ENCODE assay signal across 19 cellular contexts in the genomic region with DNA sequence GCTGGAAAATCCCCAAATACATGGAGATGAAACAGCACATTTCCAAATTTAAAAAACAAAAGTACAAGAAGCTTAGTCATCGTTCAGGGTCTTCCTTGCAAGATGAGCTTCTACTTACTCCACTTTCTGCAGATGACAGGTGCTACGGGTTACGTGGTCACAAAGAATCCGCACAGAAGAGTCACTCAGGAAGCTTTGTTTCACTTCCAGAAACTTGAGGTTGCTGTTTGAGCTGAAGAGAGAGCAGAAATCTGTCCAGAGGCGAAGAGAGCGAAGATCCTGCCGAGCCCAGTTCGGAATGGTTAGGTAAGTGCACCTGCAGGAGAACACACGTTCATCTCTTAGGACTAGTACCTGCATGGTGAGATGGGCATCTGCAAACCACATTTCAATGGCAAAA. TPM values are rescaled to one million over a fixed set of nuclear protein-coding genes. Genes with fewer than 3 reads are reported as not detected.
A peak's percentile ranks its signal among the peaks of the same experiment; 100 is the strongest.
DNase-seq lines count a peak whose midpoint lies in the region; ATAC-seq, FAIRE-seq and TF ChIP-seq lines count a peak whose summit lies in the region.
"Had no signal": no experiment of that assay in that cellular context is flagged by ENCODE, and none has a peak within 500 bp of the region (broad histone marks: within the 10 kb centered on the region; RNA-seq: fewer than 3 reads in every experiment).

No MANE protein-coding gene starts in this region.

- 57% methylated on average over 8 of the region's 9 CpGs for WGBS in right lobe of liver (ENCODE audit: insufficient coverage, low coverage, low lambda C conversion rate, missing lambda C conversion rate)

- no peaks in the 10 kb centered on the region for H3K36me3 Mint-ChIP-seq in activated CD4-positive, alpha-beta T cell treated with anti-CD3 and anti-CD28 coated beads, Interleukin-2, amount 10 ng/mL, durations not matched to agents 24 days and 14 days (ENCODE audit: low read depth)
- H3K36me3 Mint-ChIP-seq in naive thymus-derived CD4-positive, alpha-beta T cell, result no peaks in the 10 kb centered on the region

- no peak for FAIRE-seq in kidney (lab: Jason Lieb, UNC)
- FAIRE-seq: A204.1 had no signal

- no peak overlapping the region for H3K9ac ChIP-seq in kidney (ENCODE audit: low read length in 2 of 2)

- TF ChIP-seq POLR2A in right lobe of liver (IDR thresholded peaks at IDR 0.05), result no peak

- peaks cover 8% of the 10 kb centered on the region for H3K4me1 Mint-ChIP-seq in activated CD4-positive, alpha-beta T cell treated with anti-CD3 and anti-CD28 coated beads, Interleukin-2, amount 10 ng/mL, durations not matched to agents 24 days and 14 days
- H3K4me1 Mint-ChIP-seq in naive thymus-derived CD4-positive, alpha-beta T cell, result peaks cover 0 to 7% (median 4%) of the 10 kb centered on the region in 7 donors

- CTCF ChIA-PET in naive thymus-derived CD4-positive, alpha-beta T cell (lab: Charles Lee), result no interaction called here

- no peaks in the 10 kb centered on the region for H3K36me3 ChIP-seq in naive thymus-derived CD4-positive, alpha-beta T cell (ENCODE audit: control insufficient read depth in 2 of 3, insufficient read depth in 3 of 3, low read length in 3 of 3)
- no peaks in the 10 kb centered on the region for H3K36me3 ChIP-seq in right lobe of liver
- no peaks in the 10 kb centered on the region for H3K36me3 ChIP-seq in kidney (ENCODE audit: control insufficient read depth in 1 of 2, insufficient read depth in 2 of 2, low read length in 2 of 2)
- H3K36me3 ChIP-seq: MG63, spleen, thyroid gland had no signal

- no peak overlapping the region for H3K27ac ChIP-seq in naive thymus-derived CD4-positive, alpha-beta T cell (ENCODE audit: low read depth, low read length)
- H3K27ac ChIP-seq in right lobe of liver (no peak overlapping the region), kidney (ENCODE audit: low read depth in 2 of 2, low read length in 2 of 2) (no peak overlapping the region)
- H3K27ac ChIP-seq: spleen, thyroid gland had no signal

- no peak overlapping the region for H3K4me3 ChIP-seq in naive thymus-derived CD4-positive, alpha-beta T cell (ENCODE audit: low read length)
- no peak overlapping the region for H3K4me3 ChIP-seq in right lobe of liver
- no peak overlapping the region for H3K4me3 ChIP-seq in kidney (ENCODE audit: low read length in 2 of 2)
- H3K4me3 ChIP-seq: MG63, spleen, thyroid gland had no signal

- H3K4me3 Mint-ChIP-seq in activated CD4-positive, alpha-beta T cell treated with anti-CD3 and anti-CD28 coated beads, Interleukin-2, amount 10 ng/mL, durations not matched to agents 24 days and 14 days, result peak overlapping the region; percentile 3
- H3K4me3 Mint-ChIP-seq in naive thymus-derived CD4-positive, alpha-beta T cell, result peak overlapping the region in 1 of 10 donors; percentile 73

- ATAC-seq in GM21447 (IDR thresholded peaks at IDR 0.05; ENCODE audit: unreplicated experiment) (peak; percentile 61), HG03439 (IDR thresholded peaks at IDR 0.05; ENCODE audit: unreplicated experiment) (no peak), right lobe of liver (no peak)
- peak; percentile 41 for ATAC-seq in naive thymus-derived CD4-positive, alpha-beta T cell

- H3K9me3 Mint-ChIP-seq in activated CD4-positive, alpha-beta T cell treated with anti-CD3 and anti-CD28 coated beads, Interleukin-2, amount 10 ng/mL, durations not matched to agents 24 days and 14 days, result peaks cover 3% of the 10 kb centered on the region
- peaks cover 0 to 5% (median 0%) of the 10 kb centered on the region in 11 donors for H3K9me3 Mint-ChIP-seq in naive thymus-derived CD4-positive, alpha-beta T cell

- intact Hi-C loops in activated CD4-positive, alpha-beta T cell treated with anti-CD3 and anti-CD28 coated beads, Interleukin-2, amount 10 ng/mL, durations not matched to agents 24 days and 14 days (cut with micrococcal nuclease), result no loop called here
- intact Hi-C loops in naive thymus-derived CD4-positive, alpha-beta T cell (cut with micrococcal nuclease), result no loop called here
- intact Hi-C loops in right lobe of liver (cut with DNase I) (no loop called here), kidney (cut with DNase I) (no loop called here)

- H3K4me1 ChIP-seq in naive thymus-derived CD4-positive, alpha-beta T cell (ENCODE audit: control insufficient read depth in 2 of 2, insufficient read depth in 2 of 2, low read length in 2 of 2), result no peaks in the 10 kb centered on the region
- no peaks in the 10 kb centered on the region for H3K4me1 ChIP-seq in right lobe of liver
- H3K4me1 ChIP-seq in kidney (ENCODE audit: control insufficient read depth in 1 of 2, insufficient read depth in 1 of 2, low read depth in 1 of 2, low read length in 2 of 2), result no peaks in the 10 kb centered on the region
- H3K4me1 ChIP-seq: thyroid gland had no signal

- TF ChIP-seq CTCF in right lobe of liver (IDR thresholded peaks at IDR 0.05) (no peak), kidney (IDR thresholded peaks at IDR 0.05; ENCODE audit: borderline replicate concordance, extremely low read depth, insufficient read depth) (no peak)

- no peaks in the 10 kb centered on the region for H3K27me3 ChIP-seq in naive thymus-derived CD4-positive, alpha-beta T cell (ENCODE audit: control insufficient read depth in 2 of 2, insufficient read depth in 2 of 2, low read length in 2 of 2)
- no peaks in the 10 kb centered on the region for H3K27me3 ChIP-seq in right lobe of liver
- H3K27me3 ChIP-seq: thyroid gland had no signal

- POLR2A ChIA-PET in naive thymus-derived CD4-positive, alpha-beta T cell (lab: Charles Lee), result no interaction called here

- peak; percentile 72 for DNase-seq in activated CD4-positive, alpha-beta T cell treated with anti-CD3 and anti-CD28 coated beads, Interleukin-2, amount 10 ng/mL, durations not matched to agents 24 days and 14 days
- no peak for DNase-seq in activated CD4-positive, alpha-beta T cell treated with anti-CD3 and anti-CD28 coated beads, Interleukin-2, amount 50 U/mL, for 1 hour
- DNase-seq in NOMO-1 treated with dmso at 0.1 percent for 144 hours (lab: John Stamatoyannopoulos, UW; ENCODE audit: unreplicated experiment) (peak; percentile 51), right lobe of liver (no peak), kidney (no peak)
- no peak for DNase-seq in naive thymus-derived CD4-positive, alpha-beta T cell
- DNase-seq: aorta, dermis blood vessel endothelial cell, mesenchymal stem cell, MG63, NCI-H2227 treated with DMSO at 0.1 percent for 48 hours, spleen, T1000, thyroid gland had no signal

- no peak overlapping the region for H3K27ac Mint-ChIP-seq in activated CD4-positive, alpha-beta T cell treated with anti-CD3 and anti-CD28 coated beads, Interleukin-2, amount 10 ng/mL, durations not matched to agents 24 days and 14 days
- peak overlapping the region in 1 of 9 donors; percentile 58 for H3K27ac Mint-ChIP-seq in naive thymus-derived CD4-positive, alpha-beta T cell

- no peaks in the 10 kb centered on the region for H3K27me3 Mint-ChIP-seq in activated CD4-positive, alpha-beta T cell treated with anti-CD3 and anti-CD28 coated beads, Interleukin-2, amount 10 ng/mL, durations not matched to agents 24 days and 14 days
- H3K27me3 Mint-ChIP-seq in naive thymus-derived CD4-positive, alpha-beta T cell, result peaks cover 0 to 14% (median 10%) of the 10 kb centered on the region in 5 donors

- no peaks in the 10 kb centered on the region for H3K9me3 ChIP-seq in naive thymus-derived CD4-positive, alpha-beta T cell (ENCODE audit: control insufficient read depth in 2 of 3, low read length in 3 of 3)
- H3K9me3 ChIP-seq in right lobe of liver, result no peaks in the 10 kb centered on the region
- no peaks in the 10 kb centered on the region for H3K9me3 ChIP-seq in kidney (ENCODE audit: control insufficient read depth in 1 of 2, low read length in 2 of 2)
- H3K9me3 ChIP-seq: MG63, thyroid gland had no signal

RNA-seq across cellular contexts. Expression of a gene that starts 9.4 kb away (rescaled TPM):
- not detected in 2 replicates for total RNA-seq in activated CD4-positive, alpha-beta T cell treated with anti-CD3 and anti-CD28 coated beads, Interleukin-2, amount 10 ng/mL, durations not matched to agents 24 days and 14 days
- not detected for total RNA-seq in naive thymus-derived CD4-positive, alpha-beta T cell
- polyA plus RNA-seq in naive thymus-derived CD4-positive, alpha-beta T cell, result not detected
- not detected for total RNA-seq in right lobe of liver
- total RNA-seq in kidney, result 0.16 TPM
- polyA plus RNA-seq in kidney (ENCODE audit: insufficient read depth, low read depth, low replicate concordance), result not detected
- total RNA-seq: aorta, fibroblast of lung, osteocyte, thyroid gland had no signal
- polyA plus RNA-seq: aorta, fibroblast of lung had no signal

RNA-seq across cellular contexts. Expression of a gene that starts 28.2 kb away (rescaled TPM):
- total RNA-seq in activated CD4-positive, alpha-beta T cell treated with anti-CD3 and anti-CD28 coated beads, Interleukin-2, amount 10 ng/mL, durations not matched to agents 24 days and 14 days, result 14.2 and 17.9 TPM in 2 replicates
- 10 to 100 TPM in 1 of 5 experiments, 1 to 10 TPM in 4; 3.7 to 18.6 (median 6.4) TPM for total RNA-seq in naive thymus-derived CD4-positive, alpha-beta T cell
- polyA plus RNA-seq in naive thymus-derived CD4-positive, alpha-beta T cell, result 1 to 10 TPM; 2.2 to 5.5 TPM
- total RNA-seq in right lobe of liver (under 1 TPM in 5 of 6 experiments, not detected in 1; 0.18 to 0.81 (median 0.42) TPM), kidney (34.4 TPM)
- 2.2 TPM for polyA plus RNA-seq in kidney (ENCODE audit: insufficient read depth, low read depth, low replicate concordance)

RNA-seq across cellular contexts. Expression of a gene that starts 32.0 kb away (rescaled TPM):
- total RNA-seq in activated CD4-positive, alpha-beta T cell treated with anti-CD3 and anti-CD28 coated beads, Interleukin-2, amount 10 ng/mL, durations not matched to agents 24 days and 14 days, result not detected in 2 replicates
- total RNA-seq in naive thymus-derived CD4-positive, alpha-beta T cell, result 10 to 100 TPM in 1 of 5 experiments, 1 to 10 TPM in 1, under 1 TPM in 2, not detected in 1; 0.65 to 22.1 (median 1.6) TPM
- polyA plus RNA-seq in naive thymus-derived CD4-positive, alpha-beta T cell, result not detected
- total RNA-seq in right lobe of liver (under 1 TPM in 3 of 6 experiments, not detected in 3; 0.22 to 0.93 (median 0.58) TPM), kidney (0.91 TPM)
- polyA plus RNA-seq in kidney (ENCODE audit: insufficient read depth, low read depth, low replicate concordance), result not detected
- total RNA-seq: dermis blood vessel endothelial cell, fibroblast of lung, osteocyte, thyroid gland had no signal
- polyA plus RNA-seq: aorta, fibroblast of lung had no signal

Comparison
In these comparisons a context has a peak if more than half of its experiments do, and no peak if none do; other contexts are left out.
1. DNase-seq: peak in activated CD4-positive, alpha-beta T cell treated with anti-CD3 and anti-CD28 coated beads, Interleukin-2, amount 10 ng/mL, durations not matched to agents 24 days and 14 days (single experiment) and NOMO-1 treated with dmso at 0.1 percent for 144 hours (single experiment); none in activated CD4-positive, alpha-beta T cell treated with anti-CD3 and anti-CD28 coated beads, Interleukin-2, amount 50 U/mL, for 1 hour (single experiment), naive thymus-derived CD4-positive, alpha-beta T cell (0 of 9), right lobe of liver (0 of 3) and kidney (single experiment).
2. ATAC-seq: peak in GM21447 (single experiment) and naive thymus-derived CD4-positive, alpha-beta T cell (single experiment); none in HG03439 (single experiment) and right lobe of liver (0 of 4).